25 cellular contexts compared by ENCODE assay signal in genomic region chr12:110540048-110540447, GRCh38. TPM values are rescaled to one million over a fixed set of nuclear protein-coding genes. Genes with fewer than 3 reads are reported as not detected.
A peak's percentile ranks its signal among the peaks of the same experiment; 100 is the strongest.
DNase-seq lines count a peak whose midpoint lies in the region; ATAC-seq, FAIRE-seq and TF ChIP-seq lines count a peak whose summit lies in the region.
"Had no signal": no experiment of that assay in that cellular context is flagged by ENCODE, and none has a peak within 500 bp of the region (broad histone marks: within the 10 kb centered on the region; RNA-seq: fewer than 3 reads in every experiment).

No MANE protein-coding gene starts in this region.

- H3K4me3 ChIP-seq in heart left ventricle (no peak overlapping the region), fibroblast of mammary gland (ENCODE audit: control insufficient read depth, low read depth, low read length) (no peak overlapping the region), vagina (no peak overlapping the region)
- H3K4me3 ChIP-seq: BLaER1, prostate gland had no signal

- no peak for TF ChIP-seq CTCF in heart left ventricle (IDR thresholded peaks at IDR 0.05)
- no peak for TF ChIP-seq CTCF in fibroblast of mammary gland (conservative IDR thresholded peaks at IDR 0.05; ENCODE audit: control insufficient read depth, insufficient read depth, low read depth, low read length)
- TF ChIP-seq CTCF in vagina (IDR thresholded peaks at IDR 0.05): no peak

- TF ChIP-seq POLR2A in heart left ventricle (IDR thresholded peaks at IDR 0.05): no peak
- TF ChIP-seq POLR2A in vagina (IDR thresholded peaks at IDR 0.05): no peak
- no peak for TF ChIP-seq POLR2A in GM12891 (IDR thresholded peaks at IDR 0.05; ENCODE audit: low read depth, low read length)

- no peaks in the 10 kb centered on the region for H3K9me3 ChIP-seq in heart left ventricle
- no peaks in the 10 kb centered on the region for H3K9me3 ChIP-seq in vagina
- H3K9me3 ChIP-seq: BLaER1, prostate gland had no signal

- H3K4me1 ChIP-seq in heart left ventricle (peaks cover 13 to 70% (median 40%) of the 10 kb centered on the region in 12 donors), vagina (peaks cover 73% of the 10 kb centered on the region)
- H3K4me1 ChIP-seq: BLaER1 had no signal

- no peak for DNase-seq in heart left ventricle
- DNase-seq in Right ventricle myocardium superior: no peak
- DNase-seq in RKO (ENCODE audit: low spot score): peak; percentile 33
- peak; percentile 83 for DNase-seq in fibroblast of mammary gland (ENCODE audit: low read depth)
- DNase-seq in vagina (ENCODE audit: extremely low spot score in 2 of 2): no peak
- DNase-seq in DMS153 (lab: John Stamatoyannopoulos, UW): no peak
- DNase-seq in GM12891 (ENCODE audit: insufficient read length, low spot score): no peak
- DNase-seq: activated CD4-positive, alpha-beta T cell treated with anti-CD3 and anti-CD28 coated beads, Interleukin-2, amount 50 U/mL, for 1 hour; amygdala; cortex of kidney; DMS53; effector memory CD8-positive, alpha-beta T cell; H9; KG1; naive B cell; NCI-H1417 treated with DMSO at 0.1 percent for 48 hours; NCI-H2081; NCI-H226 had no signal

- H3K27ac ChIP-seq in heart left ventricle (peak overlapping the region in 11 of 12 donors; percentile 28 to 95 (median 84)), vagina (peak overlapping the region; percentile 82)
- H3K27ac ChIP-seq: BLaER1, prostate gland had no signal

- no peak for ATAC-seq in heart left ventricle
- no peak for ATAC-seq in Right ventricle myocardium superior (ENCODE audit: poor library complexity)
- no peak for ATAC-seq in GM21390 (IDR thresholded peaks at IDR 0.05; ENCODE audit: unreplicated experiment)
- ATAC-seq: effector memory CD8-positive, alpha-beta T cell; esophagus mucosa had no signal

- 81 to 90% (median 86%) methylated on average over 8 of the region's 8 CpGs for WGBS in heart left ventricle, 4 donors

- intact Hi-C loops in heart left ventricle (cut with DNase I): loop anchor here in 3 of 10 donors (5.0 kb wide), 1 partner anchor 42 kb away; the partner anchor contains the start of gene PPTC7 (in 3 of the 3)
- intact Hi-C loops in Right ventricle myocardium superior (cut with DNase I): no loop called here
- intact Hi-C loops in vagina (cut with DNase I): loop anchor here (5.0 kb wide), 1 partner anchor 37 kb away; no protein-coding TSS in a partner anchor

- FAIRE-seq in GM12891 (lab: Jason Lieb, UNC): no peak
- FAIRE-seq: bronchial epithelial cell, G401.6, islet of Langerhans had no signal

- H3K27me3 ChIP-seq in heart left ventricle: no peaks in the 10 kb centered on the region
- H3K27me3 ChIP-seq in vagina: no peaks in the 10 kb centered on the region
- H3K27me3 ChIP-seq: BLaER1 had no signal

- H3K36me3 ChIP-seq in heart left ventricle (peaks cover 0 to 62% (median 49%) of the 10 kb centered on the region in 9 donors), vagina (peaks cover 0 to 27% of the 10 kb centered on the region in 2 donors)
- H3K36me3 ChIP-seq: prostate gland had no signal

TF ChIP-seq in GM12891, 5 proteins besides CTCF, POLR2A, EP300 and RAD21:
- TF ChIP-seq POLR2AphosphoS5 (IDR thresholded peaks at IDR 0.05; ENCODE audit: low read depth, low read length): no peak
- TF ChIP-seq POU2F2 (IDR thresholded peaks at IDR 0.05; ENCODE audit: low read depth, low read length): no peak
- no peak for TF ChIP-seq SPI1 (IDR thresholded peaks at IDR 0.05; ENCODE audit: low read depth, low read length)
- no peak for TF ChIP-seq PAX5 (IDR thresholded peaks at IDR 0.05; ENCODE audit: insufficient read depth, low read length, severe bottlenecking)
- TF ChIP-seq TAF1 (IDR thresholded peaks at IDR 0.05; ENCODE audit: low read depth, low read length): no peak

RNA-seq across cellular contexts. Expression of gene RAD9B, which starts 37.9 kb away (rescaled TPM):
- total RNA-seq in heart left ventricle: 1 to 10 TPM in 5 of 9 donors, under 1 TPM in 2, not detected in 2; 0.67 to 4.8 (median 2.4) TPM
- polyA plus RNA-seq in heart left ventricle: 10 to 100 TPM in 1 of 2 donors, under 1 TPM in 1; 0.34 to 12.0 TPM
- total RNA-seq in Right ventricle myocardium superior: 0.67 TPM
- not detected for total RNA-seq in vagina
- 0.32 TPM for polyA plus RNA-seq in GM12891 (2012; ENCODE audit: low read depth, missing spikeins)
- total RNA-seq: H9 had no signal

RNA-seq across cellular contexts. Expression of gene VPS29, which starts 38.1 kb away (rescaled TPM):
- 100 to 1,000 TPM in 3 of 9 donors, 10 to 100 TPM in 6; 66.7 to 149 (median 89.5) TPM for total RNA-seq in heart left ventricle
- polyA plus RNA-seq in heart left ventricle: 100 to 1,000 TPM; 107 to 191 TPM
- total RNA-seq in Right ventricle myocardium superior: 108 TPM
- 74.9 TPM for total RNA-seq in vagina
- polyA plus RNA-seq in GM12891 (2012; ENCODE audit: low read depth, missing spikeins): 113 TPM

RNA-seq across cellular contexts. Expression of gene PPTC7, which starts 43.1 kb away (rescaled TPM):
- total RNA-seq in heart left ventricle (100 to 1,000 TPM in 1 of 9 donors, 10 to 100 TPM in 8; 47.5 to 113 (median 72.7) TPM), Right ventricle myocardium superior (98.3 TPM), vagina (43.0 TPM)
- polyA plus RNA-seq in heart left ventricle: 10 to 100 TPM; 26.6 to 53.1 TPM
- 18.9 TPM for polyA plus RNA-seq in GM12891 (2012; ENCODE audit: low read depth, missing spikeins)

Comparison
In these comparisons a context has a peak if more than half of its experiments do, and no peak if none do; other contexts are left out.
1. DNase-seq: peak in RKO (single experiment) and fibroblast of mammary gland (single experiment); none in heart left ventricle (0 of 5), Right ventricle myocardium superior (single experiment), vagina (0 of 2), DMS153 (single experiment) and GM12891 (single experiment).